Comparison of ENCODE assay signal across 8 cellular contexts in the genomic region with DNA sequence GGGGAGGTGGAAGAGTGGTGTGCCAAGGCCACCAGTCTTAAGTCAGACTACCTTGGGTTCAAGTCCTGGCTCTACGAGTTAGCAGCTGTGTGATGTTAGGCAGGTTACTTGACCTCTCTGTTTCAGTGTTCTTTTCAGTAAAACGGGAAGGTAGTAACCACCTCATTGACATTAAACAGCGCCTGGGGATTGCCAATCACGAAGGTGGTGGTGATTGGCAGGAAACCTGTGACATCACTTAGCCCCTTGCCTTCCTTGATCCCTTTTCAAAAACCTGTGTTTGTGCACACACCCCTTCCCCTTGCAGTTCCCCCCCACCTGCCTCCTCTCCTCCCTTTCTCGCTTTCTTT. TPM values are rescaled to one million over a fixed set of nuclear protein-coding genes. Genes with fewer than 3 reads are reported as not detected.
DNase-seq lines count a peak whose midpoint lies in the region; TF ChIP-seq lines count a peak whose summit lies in the region.

No MANE protein-coding gene starts in this region.

- intact Hi-C loops in posterior vena cava (cut with DNase I): loop anchor here (5.0 to 10.0 kb wide), 4 partner anchors 349 to 607 kb away; no protein-coding TSS in a partner anchor

- WGBS in trophoblast cell (ENCODE audit: extremely low coverage, insufficient coverage, insufficient read length): no CpG with 5 or more reads among the region's 5 CpGs

- no peak overlapping the region for H2BK5ac ChIP-seq in trophoblast cell (ENCODE audit: low read depth, low read length, poor library complexity)

- no peak for DNase-seq in Peyer's patch
- DNase-seq in erythroblast (lab: John Stamatoyannopoulos, UW): peak; percentile 14 to 42
- no peak for DNase-seq in trophoblast cell
- DNase-seq in Kasumi-1 (lab: John Stamatoyannopoulos, UW): no peak
- DNase-seq in posterior vena cava (ENCODE audit: low spot score): no peak
- no peak for DNase-seq in NCI-H524 (lab: John Stamatoyannopoulos, UW)
- DNase-seq in kidney glomerular epithelial cell (lab: John Stamatoyannopoulos, UW): no peak

- H3K14ac ChIP-seq in trophoblast cell (ENCODE audit: low read length): no peak overlapping the region

- H3K9ac ChIP-seq in trophoblast cell (ENCODE audit: low read length): no peak overlapping the region

- peaks cover 4 to 85% (median 18%) of the 10 kb centered on the region in 4 donors for H3K4me1 ChIP-seq in Peyer's patch
- H3K4me1 ChIP-seq in trophoblast cell (ENCODE audit: control insufficient read depth in 1 of 2, insufficient read depth in 2 of 2, low read length in 2 of 2): peaks cover 26 to 35% of the 10 kb centered on the region in 2 experiments

- H2AFZ ChIP-seq in trophoblast cell (ENCODE audit: insufficient read depth, low read length, poor library complexity): no peak overlapping the region

- H3K4me3 ChIP-seq in Peyer's patch (peak overlapping the region in 1 of 4 donors; percentile 38), trophoblast cell (ENCODE audit: low read depth, low read length) (no peak overlapping the region)

- no peak overlapping the region for H4K91ac ChIP-seq in trophoblast cell (ENCODE audit: low read depth, low read length)

- no peak overlapping the region for H2AK5ac ChIP-seq in trophoblast cell (ENCODE audit: low read length)

- TF ChIP-seq POLR2A in Peyer's patch (IDR thresholded peaks at IDR 0.05) (no peak), erythroblast (IDR thresholded peaks at IDR 0.05; ENCODE audit: low read length) (peak; percentile 13)

- H3K9me3 ChIP-seq in Peyer's patch (no peaks in the 10 kb centered on the region), trophoblast cell (ENCODE audit: insufficient read depth, low read depth, low read length) (no peaks in the 10 kb centered on the region)

- H2BK120ac ChIP-seq in trophoblast cell (ENCODE audit: insufficient read depth, low read length, poor library complexity): no peak overlapping the region

- H2BK12ac ChIP-seq in trophoblast cell (ENCODE audit: low read length): no peak overlapping the region

- H3K18ac ChIP-seq in trophoblast cell (ENCODE audit: low read length): no peak overlapping the region

- H3K27me3 ChIP-seq in Peyer's patch: no peaks in the 10 kb centered on the region
- no peaks in the 10 kb centered on the region for H3K27me3 ChIP-seq in trophoblast cell (ENCODE audit: insufficient read depth, low read length)

- H4K8ac ChIP-seq in trophoblast cell (ENCODE audit: low read depth, low read length): no peak overlapping the region

- peak overlapping the region; percentile 68 for H3K4ac ChIP-seq in trophoblast cell (ENCODE audit: low read depth, low read length)

- H3K79me2 ChIP-seq in trophoblast cell (ENCODE audit: control insufficient read depth, insufficient read depth, low read length, poor library complexity): peaks cover 23% of the 10 kb centered on the region

- H3K36me3 ChIP-seq in Peyer's patch (no peaks in the 10 kb centered on the region), trophoblast cell (ENCODE audit: control insufficient read depth in 1 of 2, insufficient read depth in 2 of 2, low read length in 2 of 2) (peaks cover 0 to 2% of the 10 kb centered on the region in 2 experiments)

- H4K12ac ChIP-seq in trophoblast cell (ENCODE audit: low read depth, low read length): no peak overlapping the region

- H3K27ac ChIP-seq in C4-2B (peak overlapping the region; percentile 95), Peyer's patch (peak overlapping the region; percentile 63 to 97 (median 88)), trophoblast cell (ENCODE audit: low read depth, low read length) (no peak overlapping the region)

- H3K79me1 ChIP-seq in trophoblast cell (ENCODE audit: low read length): peaks cover 6% of the 10 kb centered on the region

- no peak overlapping the region for H3K23ac ChIP-seq in trophoblast cell (ENCODE audit: low read length)

- TF ChIP-seq CTCF in C4-2B (conservative IDR thresholded peaks at IDR 0.05) (no peak), Peyer's patch (IDR thresholded peaks at IDR 0.05) (no peak)

- no peak overlapping the region for H3K4me2 ChIP-seq in trophoblast cell (ENCODE audit: low read length)

RNA-seq across cellular contexts. Expression of a gene that starts 7.6 kb away (rescaled TPM):
- total RNA-seq in Peyer's patch (100 to 1,000 TPM in 2 of 4 donors, 10 to 100 TPM in 2; 36.3 to 128 (median 103) TPM), posterior vena cava (10 to 100 TPM; 50.7 to 53.9 TPM)
- polyA plus RNA-seq in trophoblast cell (2013): 26.3 and 28.6 TPM in 2 replicates

Comparison
In these comparisons a context has a peak if more than half of its experiments do, and no peak if none do; other contexts are left out.
1. DNase-seq: peak in erythroblast (2 of 2); none in Peyer's patch (0 of 3), trophoblast cell (0 of 2), Kasumi-1 (0 of 2), posterior vena cava (single experiment), NCI-H524 (0 of 2) and kidney glomerular epithelial cell (single experiment).